In the genomic region with DNA sequence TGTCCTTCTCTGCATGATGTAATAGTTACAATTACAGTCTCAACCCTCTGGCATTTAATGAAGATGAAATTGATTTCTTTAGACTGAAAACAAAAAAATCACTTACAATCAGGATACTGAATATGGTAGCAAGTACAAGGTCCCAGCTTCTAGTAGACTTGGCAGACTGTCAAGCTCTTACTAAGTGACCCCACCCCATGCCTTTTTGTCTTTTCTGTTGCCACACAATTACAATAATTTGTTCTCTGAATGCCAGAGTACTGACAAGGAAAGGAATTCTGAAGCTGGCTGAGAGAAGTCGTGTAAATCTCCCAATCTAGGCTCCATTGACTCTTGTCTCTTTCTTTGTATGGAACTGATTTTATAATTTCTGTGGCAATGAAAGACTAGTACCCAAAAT, we compare ENCODE assay signal across 15 cellular contexts.
DNase-seq lines count a peak whose midpoint lies in the region; ATAC-seq, FAIRE-seq and TF ChIP-seq lines count a peak whose summit lies in the region.
"Had no signal": no experiment of that assay in that cellular context is flagged by ENCODE, and none has a peak within 500 bp of the region (broad histone marks: within the 10 kb centered on the region; RNA-seq: fewer than 3 reads in every experiment).

No MANE protein-coding gene starts in this region.

- H4K20me1 ChIP-seq in fibroblast of lung (ENCODE audit: control insufficient read depth, extremely low read depth, insufficient read depth, low read length), result no peaks in the 10 kb centered on the region

- H3K79me2 ChIP-seq in fibroblast of lung (ENCODE audit: control insufficient read depth, insufficient read depth, low read length), result no peaks in the 10 kb centered on the region

- no peak overlapping the region for H3K27ac ChIP-seq in fibroblast of lung (ENCODE audit: insufficient read depth, low read length)
- H3K27ac ChIP-seq in small intestine (ENCODE audit: low read depth in 1 of 2, low read length in 1 of 2), result no peak overlapping the region

- H3K27me3 ChIP-seq in fibroblast of lung (ENCODE audit: control insufficient read depth, insufficient read depth, low read length) (no peaks in the 10 kb centered on the region), small intestine (ENCODE audit: control insufficient read depth in 2 of 2, insufficient read depth in 2 of 2, low read length in 2 of 2) (no peaks in the 10 kb centered on the region)

- DNase-seq in HPDE6-E6E7 (ENCODE audit: extremely low spot score) (peak; percentile 14), RPMI7951 (ENCODE audit: low read depth) (peak; percentile 2), fibroblast of lung (ENCODE audit: low read depth in 2 of 2) (peak; percentile 7 to 81), small intestine (peak; percentile 62), DMS153 treated with DMSO at 0.1 percent for 48 hours (lab: John Stamatoyannopoulos, UW; ENCODE audit: unreplicated experiment) (no peak), hippocampal formation (lab: John Stamatoyannopoulos, UW) (no peak), Right ventricle myocardium superior (no peak)
- DNase-seq: activated CD4-positive, CD25-positive, alpha-beta regulatory T cell treated with anti-CD3 and anti-CD28 coated beads, Interleukin-2, amount 50 U/mL, for 72 hours; activated T-cell treated with anti-CD3 and anti-CD28 coated beads, Interleukin-2, amount 50 U/mL, for 24 hours; left cardiac atrium; naive B cell; NCI-H2171; OCI-M1; retina; SW 1271 had no signal

- H3K4me1 ChIP-seq in fibroblast of lung (ENCODE audit: control insufficient read depth, extremely low read depth, insufficient read depth, low read length) (no peaks in the 10 kb centered on the region), small intestine (ENCODE audit: control insufficient read depth in 2 of 2, insufficient read depth in 1 of 2, low read depth in 1 of 2, low read length in 1 of 2) (no peaks in the 10 kb centered on the region)

- H3K9ac ChIP-seq in fibroblast of lung (ENCODE audit: insufficient read depth, low read length), result no peak overlapping the region

- TF ChIP-seq CTCF in fibroblast of lung (conservative IDR thresholded peaks at IDR 0.05 in 1 of 2, IDR thresholded peaks at IDR 0.05 in 1 of 2; ENCODE audit: low read depth in 1 of 2, low read length in 2 of 2), result no peak

- H3K9me3 ChIP-seq in fibroblast of lung (ENCODE audit: control insufficient read depth, insufficient read depth, low read depth, low read length), result no peaks in the 10 kb centered on the region
- H3K9me3 ChIP-seq in small intestine (ENCODE audit: control insufficient read depth, low read depth), result no peaks in the 10 kb centered on the region

- intact Hi-C loops in Right ventricle myocardium superior (cut with DNase I), result no loop called here

- H3K36me3 ChIP-seq in fibroblast of lung (ENCODE audit: control insufficient read depth, insufficient read depth, low read length) (no peaks in the 10 kb centered on the region), small intestine (ENCODE audit: control insufficient read depth in 2 of 2, insufficient read depth in 2 of 2, low read length in 2 of 2) (no peaks in the 10 kb centered on the region)

- H3K4me3 ChIP-seq in fibroblast of lung (replicated peaks in 1 of 4; ENCODE audit: control extremely low read depth in 1 of 4, insufficient read depth in 1 of 4, low read depth in 3 of 4, low read length in 4 of 4) (no peak overlapping the region), small intestine (ENCODE audit: low read depth in 1 of 2, low read length in 2 of 2) (no peak overlapping the region)

- WGBS in small intestine, 3 donors, result 8 to 30% (median 19%) methylated on average over 1 of the region's 1 CpG

- no peak overlapping the region for H2AFZ ChIP-seq in fibroblast of lung (ENCODE audit: low read length)

- ATAC-seq in Right ventricle myocardium superior (ENCODE audit: poor library complexity), result no peak
- ATAC-seq: left cardiac atrium had no signal

- no peak overlapping the region for H3K4me2 ChIP-seq in fibroblast of lung (ENCODE audit: extremely low read depth, insufficient read depth, low read length)

- no peak for FAIRE-seq in small intestine (lab: Jason Lieb, UNC)

Comparison
In these comparisons a context has a peak if more than half of its experiments do, and no peak if none do; other contexts are left out.
1. DNase-seq: peak in HPDE6-E6E7 (single experiment), RPMI7951 (single experiment), fibroblast of lung (2 of 2) and small intestine (single experiment); none in DMS153 treated with DMSO at 0.1 percent for 48 hours (single experiment), hippocampal formation (0 of 2) and Right ventricle myocardium superior (single experiment).